In the genomic region with DNA sequence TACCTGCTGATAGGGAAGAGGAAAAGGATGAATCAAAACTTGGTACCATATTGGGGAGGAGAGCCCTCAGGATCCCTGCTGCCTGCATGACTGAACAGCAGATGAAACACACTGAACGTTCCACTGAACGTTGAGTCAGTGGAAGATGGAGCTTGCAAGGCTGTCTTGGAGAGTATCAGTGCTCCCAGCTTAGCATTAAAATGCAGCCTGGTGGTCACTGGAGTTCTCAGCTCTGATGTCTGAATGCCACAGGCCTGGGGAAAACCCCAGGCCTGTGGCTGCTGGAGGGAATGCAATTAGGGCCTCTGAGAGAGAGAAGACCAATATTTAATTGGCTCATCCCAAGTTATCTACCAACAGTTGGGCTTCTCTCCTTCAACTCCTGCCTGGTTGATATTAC, we compare ENCODE assay signal across 20 cellular contexts. TPM values are rescaled to one million over a fixed set of nuclear protein-coding genes. Genes with fewer than 3 reads are reported as not detected.
A peak's percentile ranks its signal among the peaks of the same experiment; 100 is the strongest.
DNase-seq lines count a peak whose midpoint lies in the region; ATAC-seq, FAIRE-seq and TF ChIP-seq lines count a peak whose summit lies in the region.
"Had no signal": no experiment of that assay in that cellular context is flagged by ENCODE, and none has a peak within 500 bp of the region (broad histone marks: within the 10 kb centered on the region; RNA-seq: fewer than 3 reads in every experiment).

No MANE protein-coding gene starts in this region.

- ATAC-seq in GM21390 (IDR thresholded peaks at IDR 0.05; ENCODE audit: unreplicated experiment) = no peak

- peak overlapping the region; percentile 80 for H3K27ac ChIP-seq in VCaP
- H3K27ac ChIP-seq: GM23248, HL-60 had no signal

- H3K27me3 ChIP-seq in MG63 = no peaks in the 10 kb centered on the region

- no peaks in the 10 kb centered on the region for H3K9me3 ChIP-seq in MG63
- H3K9me3 ChIP-seq: BE2C, HAP-1 had no signal

- DNase-seq in NCI-H82 (lab: John Stamatoyannopoulos, UW) (peak; percentile 2), NCI-H82 treated with DMSO at 0.1 percent for 48 hours (lab: John Stamatoyannopoulos, UW; ENCODE audit: unreplicated experiment) (no peak), islet precursor cell (peak; percentile 60), MG63 (no peak), HTR-8/SVneo (ENCODE audit: insufficient read length, low spot score) (no peak)
- DNase-seq: BE2C; DND-41; GM23248; KBM-7; NCI-H1092 treated with DMSO at 0.1 percent for 48 hours; NCI-H2107; NCI-H2227 treated with DMSO at 0.1 percent for 48 hours; NCI-H510A; NK-92 treated with Interleukin-12 subunit alpha and Interleukin-12 subunit beta, amount 100 ng/mL, for 24 hours had no signal

- no peak overlapping the region for H3K4me3 ChIP-seq in MG63
- H3K4me3 ChIP-seq: GM23248, HAP-1 had no signal

- FAIRE-seq in HTR-8/SVneo (lab: Jason Lieb, UNC) = no peak
- FAIRE-seq: D721Med, GM12891 had no signal

- no peaks in the 10 kb centered on the region for H3K36me3 ChIP-seq in MG63
- H3K36me3 ChIP-seq: BE2C, HAP-1 had no signal

- TF ChIP-seq CTCF in VCaP (conservative IDR thresholded peaks at IDR 0.05) = no peak

RNA-seq across cellular contexts. Expression of gene PDE4D, which starts 54.5 kb away (rescaled TPM):
- 1.6 and 3.1 TPM in 2 replicates for total RNA-seq in MG63 (2014; rRNA removed; shearing (Covaris generic); ENCODE audit: low replicate concordance)

Comparison
In these comparisons a context has a peak if more than half of its experiments do, and no peak if none do; other contexts are left out.
1. DNase-seq: peak in NCI-H82 (single experiment) and islet precursor cell (single experiment); none in NCI-H82 treated with DMSO at 0.1 percent for 48 hours (single experiment), MG63 (single experiment) and HTR-8/SVneo (single experiment).